Comparison of ENCODE assay signal across 16 cellular contexts in the genomic region with DNA sequence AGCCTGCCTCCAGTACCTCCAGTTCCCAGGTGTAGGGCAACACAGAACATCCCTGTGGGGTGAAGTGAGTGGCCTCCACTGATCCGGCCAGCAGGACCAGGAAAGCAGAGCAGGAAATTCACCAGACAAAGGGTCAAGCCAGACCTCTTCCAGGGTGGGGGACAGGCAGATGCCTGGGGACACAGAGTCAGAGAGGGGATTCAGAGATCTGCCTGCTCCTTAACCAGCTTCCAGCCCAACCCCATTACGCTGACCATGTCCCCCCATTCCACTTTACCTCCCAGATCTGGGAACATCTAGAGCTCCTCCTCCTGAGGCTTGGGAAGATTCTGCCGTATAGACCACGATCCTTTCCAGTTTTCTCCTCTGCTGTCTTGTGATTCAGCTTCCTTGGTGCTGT.
A peak's percentile ranks its signal among the peaks of the same experiment; 100 is the strongest.
DNase-seq lines count a peak whose midpoint lies in the region; ATAC-seq and TF ChIP-seq lines count a peak whose summit lies in the region.
"Had no signal": no experiment of that assay in that cellular context is flagged by ENCODE, and none has a peak within 500 bp of the region (broad histone marks: within the 10 kb centered on the region; RNA-seq: fewer than 3 reads in every experiment).

No MANE protein-coding gene starts in this region.

- TF ChIP-seq POLR2A in spleen (IDR thresholded peaks at IDR 0.05) = no peak

- peaks cover 0 to 18% of the 10 kb centered on the region in 2 donors for H3K27me3 Mint-ChIP-seq in natural killer cell treated with Interleukin-12 subunit alpha and Interleukin-12 subunit beta and Interleukin-15 and Interleukin-18, amount 100 ng/mL, for 72 hours
- peaks cover 3 to 29% of the 10 kb centered on the region in 2 donors for H3K27me3 Mint-ChIP-seq in natural killer cell (ENCODE audit: low read depth in 2 of 2)
- H3K27me3 Mint-ChIP-seq: B cell; CD4-positive, alpha-beta T cell had no signal

- H3K4me1 Mint-ChIP-seq in natural killer cell treated with Interleukin-12 subunit alpha and Interleukin-12 subunit beta and Interleukin-15 and Interleukin-18, amount 100 ng/mL, for 72 hours (ENCODE audit: low read depth in 2 of 2) = no peaks in the 10 kb centered on the region
- no peaks in the 10 kb centered on the region for H3K4me1 Mint-ChIP-seq in natural killer cell
- H3K4me1 Mint-ChIP-seq: B cell had no signal

- H3K9me3 ChIP-seq in spleen = no peaks in the 10 kb centered on the region
- H3K9me3 ChIP-seq: BLaER1 treated with 17β-estradiol and CSF1 and Interleukin-3, amounts not matched to agents 10 nM and 100 nM; Caco-2 had no signal

- TF ChIP-seq CTCF in natural killer cell (IDR thresholded peaks at IDR 0.05) (no peak), spleen (IDR thresholded peaks at IDR 0.05 in 8 of 11, conservative IDR thresholded peaks at IDR 0.05 in 3 of 11) (no peak)

- no peaks in the 10 kb centered on the region for H3K36me3 ChIP-seq in spleen
- H3K36me3 ChIP-seq: BLaER1 treated with 17β-estradiol and CSF1 and Interleukin-3, amounts not matched to agents 10 nM and 100 nM had no signal

- WGBS in spleen, 5 donors = 46 to 94% (median 75%) methylated on average over 3 to 4 of the region's 4 CpGs

- DNase-seq in natural killer cell treated with Interleukin-12 subunit alpha and Interleukin-12 subunit beta and Interleukin-15 and Interleukin-18, amount 100 ng/mL, for 72 hours (ENCODE audit: low spot score) = peak; percentile 5
- DNase-seq in natural killer cell (no peak), amniotic epithelial cell (ENCODE audit: low read depth) (peak; percentile 24), spleen (no peak), SHP77 treated with DMSO at 0.1 percent for 48 hours (lab: John Stamatoyannopoulos, UW) (no peak)
- DNase-seq: 8988T; AML-193; Caco-2; Calu3; CD4-positive, alpha-beta T cell; CD8-positive, alpha-beta T cell; DMS79 treated with DMSO at 0.1 percent for 48 hours; GF-D8 had no signal

- no peak overlapping the region for H3K27ac ChIP-seq in spleen
- H3K27ac ChIP-seq: BLaER1 treated with 17β-estradiol and CSF1 and Interleukin-3, amounts not matched to agents 10 nM and 100 nM; C4-2B had no signal

- no peak overlapping the region for H3K4me3 Mint-ChIP-seq in natural killer cell treated with Interleukin-12 subunit alpha and Interleukin-12 subunit beta and Interleukin-15 and Interleukin-18, amount 100 ng/mL, for 72 hours
- H3K4me3 Mint-ChIP-seq in natural killer cell = no peak overlapping the region
- H3K4me3 Mint-ChIP-seq: B cell; CD4-positive, alpha-beta T cell; CD8-positive, alpha-beta T cell had no signal

- H3K4me1 ChIP-seq in spleen = no peaks in the 10 kb centered on the region
- H3K4me1 ChIP-seq: BLaER1 treated with 17β-estradiol and CSF1 and Interleukin-3, amounts not matched to agents 10 nM and 100 nM; Caco-2 had no signal

- H3K9me3 Mint-ChIP-seq in natural killer cell treated with Interleukin-12 subunit alpha and Interleukin-12 subunit beta and Interleukin-15 and Interleukin-18, amount 100 ng/mL, for 72 hours = no peaks in the 10 kb centered on the region
- no peaks in the 10 kb centered on the region for H3K9me3 Mint-ChIP-seq in natural killer cell
- H3K9me3 Mint-ChIP-seq: CD4-positive, alpha-beta T cell; CD8-positive, alpha-beta T cell had no signal

- no peak overlapping the region for H3K27ac Mint-ChIP-seq in natural killer cell treated with Interleukin-12 subunit alpha and Interleukin-12 subunit beta and Interleukin-15 and Interleukin-18, amount 100 ng/mL, for 72 hours
- no peak overlapping the region for H3K27ac Mint-ChIP-seq in natural killer cell
- H3K27ac Mint-ChIP-seq: B cell; CD4-positive, alpha-beta T cell; CD8-positive, alpha-beta T cell had no signal

- no peaks in the 10 kb centered on the region for H3K27me3 ChIP-seq in spleen (replicated peaks in 1 of 7)
- H3K27me3 ChIP-seq: BLaER1 treated with 17β-estradiol and CSF1 and Interleukin-3, amounts not matched to agents 10 nM and 100 nM had no signal

- H3K36me3 Mint-ChIP-seq in natural killer cell treated with Interleukin-12 subunit alpha and Interleukin-12 subunit beta and Interleukin-15 and Interleukin-18, amount 100 ng/mL, for 72 hours = no peaks in the 10 kb centered on the region
- no peaks in the 10 kb centered on the region for H3K36me3 Mint-ChIP-seq in natural killer cell
- H3K36me3 Mint-ChIP-seq: CD8-positive, alpha-beta T cell had no signal

- intact Hi-C loops in natural killer cell (cut with micrococcal nuclease) = no loop called here
- intact Hi-C loops in spleen (cut with DNase I; ENCODE audit: low total_unique reads) = no loop called here

- H3K4me3 ChIP-seq in spleen = no peak overlapping the region
- H3K4me3 ChIP-seq: BLaER1 treated with 17β-estradiol and CSF1 and Interleukin-3, amounts not matched to agents 10 nM and 100 nM had no signal

- no peak for ATAC-seq in natural killer cell treated with Interleukin-12 subunit alpha and Interleukin-12 subunit beta and Interleukin-15 and Interleukin-18, amount 100 ng/mL, for 72 hours
- ATAC-seq in natural killer cell = no peak
- ATAC-seq: CD8-positive, alpha-beta T cell had no signal

Comparison
In these comparisons a context has a peak if more than half of its experiments do, and no peak if none do; other contexts are left out.
1. DNase-seq: peak in natural killer cell treated with Interleukin-12 subunit alpha and Interleukin-12 subunit beta and Interleukin-15 and Interleukin-18, amount 100 ng/mL, for 72 hours (single experiment) and amniotic epithelial cell (single experiment); none in natural killer cell (single experiment), spleen (single experiment) and SHP77 treated with DMSO at 0.1 percent for 48 hours (single experiment).